In the genomic region with DNA sequence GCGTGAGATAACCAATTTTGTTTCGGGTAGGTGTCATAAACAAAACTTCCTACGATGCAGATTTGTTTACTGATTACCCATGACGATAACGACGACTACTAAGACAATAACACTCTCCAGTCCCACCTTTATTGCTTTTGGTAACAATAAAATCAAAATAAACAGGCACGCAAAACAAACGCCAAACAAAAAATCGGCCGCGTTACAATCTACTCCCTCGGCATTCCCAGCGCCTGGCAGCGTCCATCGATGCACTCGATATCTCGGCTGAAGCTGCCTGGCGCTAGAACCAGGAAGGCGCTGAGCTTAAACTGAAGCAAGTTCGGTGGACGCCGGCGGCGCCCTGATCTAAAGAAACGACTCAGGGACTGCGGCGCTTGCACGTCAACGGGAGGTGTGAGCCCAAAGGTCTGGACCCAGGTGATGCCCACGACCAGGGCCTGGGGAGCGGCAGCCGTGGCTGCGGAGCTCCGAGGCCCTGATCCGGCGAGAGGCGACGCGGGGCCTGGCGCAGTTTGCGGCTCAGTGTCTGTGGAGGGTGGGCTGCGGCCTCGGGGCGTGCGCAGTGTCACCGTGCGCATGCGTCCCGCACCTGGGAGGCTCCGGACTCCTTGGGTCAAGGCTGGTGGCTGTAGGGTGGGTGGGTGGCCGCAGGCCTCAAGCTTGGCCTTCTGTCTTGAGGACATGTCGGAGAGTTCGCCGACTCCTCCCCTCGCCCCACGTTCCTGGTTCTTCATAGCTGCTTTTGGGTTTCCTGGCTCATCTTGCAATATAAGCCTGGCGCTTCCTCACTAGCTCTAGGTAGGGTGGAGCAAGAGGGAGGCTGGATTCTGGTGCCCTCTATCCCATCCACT, we compare ENCODE assay signal across 1 cellular context.
TF ChIP-seq lines count a peak whose summit lies in the region.

A gene with protein sequence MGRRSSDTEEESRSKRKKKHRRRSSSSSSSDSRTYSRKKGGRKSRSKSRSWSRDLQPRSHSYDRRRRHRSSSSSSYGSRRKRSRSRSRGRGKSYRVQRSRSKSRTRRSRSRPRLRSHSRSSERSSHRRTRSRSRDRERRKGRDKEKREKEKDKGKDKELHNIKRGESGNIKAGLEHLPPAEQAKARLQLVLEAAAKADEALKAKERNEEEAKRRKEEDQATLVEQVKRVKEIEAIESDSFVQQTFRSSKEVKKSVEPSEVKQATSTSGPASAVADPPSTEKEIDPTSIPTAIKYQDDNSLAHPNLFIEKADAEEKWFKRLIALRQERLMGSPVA (plus strand): TSS at position 286 of the 854 bp plus-strand sequence. CDS start 12,016 bp downstream, outside the sequence.

TF ChIP-seq in K562, 482 proteins besides CTCF, POLR2A, EP300 and RAD21 (continued from another document and continues in another):
- TF ChIP-seq CUX1 (CRISPR knock-in tag; IDR thresholded peaks at IDR 0.05) (no peak), STAT5B (CRISPR knock-in tag; IDR thresholded peaks at IDR 0.05) (no peak), HIVEP1 (CRISPR knock-in tag; IDR thresholded peaks at IDR 0.05) (no peak), ZNF24 (IDR thresholded peaks at IDR 0.05) (peak; percentile 52; the same call in 1 of the 2 replicates), STAG1 (CRISPR knock-in tag; IDR thresholded peaks at IDR 0.05; ENCODE audit: borderline replicate concordance) (no peak), ZNF830 (CRISPR knock-in tag; IDR thresholded peaks at IDR 0.05) (no peak), FIP1L1 (IDR thresholded peaks at IDR 0.05; ENCODE audit: low read depth, low read length, poor library complexity, severe bottlenecking) (peak; percentile 63), ESRRA (IDR thresholded peaks at IDR 0.05; ENCODE audit: borderline replicate concordance, low read depth) (0 out of 2 replicates have a peak, but pooled peaks have one; percentile 50), E2F1 (CRISPR knock-in tag; IDR thresholded peaks at IDR 0.05) (peak; percentile 71), ZBTB26 (CRISPR knock-in tag; IDR thresholded peaks at IDR 0.05) (no peak), ZNF780A (CRISPR knock-in tag; IDR thresholded peaks at IDR 0.05) (no peak), HMGN3 (IDR thresholded peaks at IDR 0.05; ENCODE audit: borderline replicate concordance, extremely low read depth, insufficient read length, low read depth, low read length) (peak; percentile 72), TCF15 (CRISPR knock-in tag; IDR thresholded peaks at IDR 0.05) (no peak), TRIM28 (IDR thresholded peaks at IDR 0.05) (peak; percentile 56; the same call in 1 of the 2 replicates), ZC3H4 (CRISPR knock-in tag; IDR thresholded peaks at IDR 0.05; ENCODE audit: borderline replicate concordance) (no peak), GATAD2A (IDR thresholded peaks at IDR 0.05) (peak; percentile 57; the same call in 1 of the 2 replicates), ZNF224 (CRISPR knock-in tag; IDR thresholded peaks at IDR 0.05) (no peak), FOS (IDR thresholded peaks at IDR 0.05; ENCODE audit: extremely low read depth, insufficient read length) (no peak), SAFB2 (IDR thresholded peaks at IDR 0.05; ENCODE audit: borderline replicate concordance, low read depth, low read length, severe bottlenecking) (no peak), NCOA1 (IDR thresholded peaks at IDR 0.05; ENCODE audit: low read depth) (peak; percentile 62), FOXJ2 (tag; IDR thresholded peaks at IDR 0.05) (peak; percentile 86; the same call in 1 of the 2 replicates), ELF1 (tag; IDR thresholded peaks at IDR 0.05) (peak; percentile 96), NFIC (IDR thresholded peaks at IDR 0.05) (peak; percentile 38; the same call in 1 of the 2 replicates), CBFB (CRISPR knock-in tag; IDR thresholded peaks at IDR 0.05) (peak; percentile 23; the same call in 1 of the 2 replicates), ZFP36 (IDR thresholded peaks at IDR 0.05; ENCODE audit: low read depth, low read length, partially characterized antibody) (no peak), SIN3A (IDR thresholded peaks at IDR 0.05; ENCODE audit: borderline replicate concordance in 2 of 2, control insufficient read depth in 1 of 2, low read depth in 2 of 2, low read length in 2 of 2) (peak; percentile 70 to 85; a peak in 2 of 4 replicates), NR0B1 (IDR thresholded peaks at IDR 0.05; ENCODE audit: partially characterized antibody) (no peak), JUND (IDR thresholded peaks at IDR 0.05; ENCODE audit: borderline replicate concordance, low read depth, low read length) (peak; percentile 48; the same call in 1 of the 2 replicates), JUND (tag; IDR thresholded peaks at IDR 0.05; ENCODE audit: borderline replicate concordance, low read depth, low read length) (peak; percentile 33; the same call in 2 of the 3 replicates), ZNF507 (tag; conservative IDR thresholded peaks at IDR 0.05) (no peak), ZNF668 (CRISPR knock-in tag; IDR thresholded peaks at IDR 0.05) (no peak)
- TF ChIP-seq, protein P1, sequence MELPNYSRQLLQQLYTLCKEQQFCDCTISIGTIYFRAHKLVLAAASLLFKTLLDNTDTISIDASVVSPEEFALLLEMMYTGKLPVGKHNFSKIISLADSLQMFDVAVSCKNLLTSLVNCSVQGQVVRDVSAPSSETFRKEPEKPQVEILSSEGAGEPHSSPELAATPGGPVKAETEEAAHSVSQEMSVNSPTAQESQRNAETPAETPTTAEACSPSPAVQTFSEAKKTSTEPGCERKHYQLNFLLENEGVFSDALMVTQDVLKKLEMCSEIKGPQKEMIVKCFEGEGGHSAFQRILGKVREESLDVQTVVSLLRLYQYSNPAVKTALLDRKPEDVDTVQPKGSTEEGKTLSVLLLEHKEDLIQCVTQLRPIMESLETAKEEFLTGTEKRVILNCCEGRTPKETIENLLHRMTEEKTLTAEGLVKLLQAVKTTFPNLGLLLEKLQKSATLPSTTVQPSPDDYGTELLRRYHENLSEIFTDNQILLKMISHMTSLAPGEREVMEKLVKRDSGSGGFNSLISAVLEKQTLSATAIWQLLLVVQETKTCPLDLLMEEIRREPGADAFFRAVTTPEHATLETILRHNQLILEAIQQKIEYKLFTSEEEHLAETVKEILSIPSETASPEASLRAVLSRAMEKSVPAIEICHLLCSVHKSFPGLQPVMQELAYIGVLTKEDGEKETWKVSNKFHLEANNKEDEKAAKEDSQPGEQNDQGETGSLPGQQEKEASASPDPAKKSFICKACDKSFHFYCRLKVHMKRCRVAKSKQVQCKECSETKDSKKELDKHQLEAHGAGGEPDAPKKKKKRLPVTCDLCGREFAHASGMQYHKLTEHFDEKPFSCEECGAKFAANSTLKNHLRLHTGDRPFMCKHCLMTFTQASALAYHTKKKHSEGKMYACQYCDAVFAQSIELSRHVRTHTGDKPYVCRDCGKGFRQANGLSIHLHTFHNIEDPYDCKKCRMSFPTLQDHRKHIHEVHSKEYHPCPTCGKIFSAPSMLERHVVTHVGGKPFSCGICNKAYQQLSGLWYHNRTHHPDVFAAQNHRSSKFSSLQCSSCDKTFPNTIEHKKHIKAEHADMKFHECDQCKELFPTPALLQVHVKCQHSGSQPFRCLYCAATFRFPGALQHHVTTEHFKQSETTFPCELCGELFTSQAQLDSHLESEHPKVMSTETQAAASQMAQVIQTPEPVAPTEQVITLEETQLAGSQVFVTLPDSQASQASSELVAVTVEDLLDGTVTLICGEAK (IDR thresholded peaks at IDR 0.05): peak; percentile 40; the same call in 1 of the 2 replicates
- TF ChIP-seq, protein P1 (CRISPR knock-in tag; IDR thresholded peaks at IDR 0.05): no peak
